ENCODE assay signal across 8 cellular contexts in genomic region chr2:190511104-190511503, GRCh38. TPM values are rescaled to one million over a fixed set of nuclear protein-coding genes. Genes with fewer than 3 reads are reported as not detected.
A peak's percentile ranks its signal among the peaks of the same experiment; 100 is the strongest.
DNase-seq lines count a peak whose midpoint lies in the region; ATAC-seq and TF ChIP-seq lines count a peak whose summit lies in the region.

No MANE protein-coding gene starts in this region.

- H3K36me3 Mint-ChIP-seq in central memory CD8-positive, alpha-beta T cell (ENCODE audit: insufficient read depth) = peaks cover 26% of the 10 kb centered on the region
- peaks cover 6% of the 10 kb centered on the region for H3K36me3 Mint-ChIP-seq in nephron progenitor cell (ENCODE audit: low read depth)
- peaks cover 5 to 29% of the 10 kb centered on the region in 2 donors for H3K36me3 Mint-ChIP-seq in stimulated activated naive B cell treated with anti-CD40 and anti-IgM and Interleukin-4, amounts not matched to agents 10 μg/mL and 1 μg/mL and 100 μg/mL, for 72 hours
- peaks cover 27% of the 10 kb centered on the region for H3K36me3 Mint-ChIP-seq in activated CD4-positive, alpha-beta memory T cell treated with anti-CD3 and anti-CD28 coated beads, Interleukin-2, amount 10 ng/mL, durations not matched to agents 7 days and 5 days (ENCODE audit: low read depth)

- peak; percentile 44 for TF ChIP-seq CTCF in nephron progenitor cell (IDR thresholded peaks at IDR 0.05)

- no peaks in the 10 kb centered on the region for H3K9me3 Mint-ChIP-seq in central memory CD8-positive, alpha-beta T cell
- H3K9me3 Mint-ChIP-seq in nephron progenitor cell = no peaks in the 10 kb centered on the region
- no peaks in the 10 kb centered on the region for H3K9me3 Mint-ChIP-seq in stimulated activated naive B cell treated with anti-CD40 and anti-IgM and Interleukin-4, amounts not matched to agents 10 μg/mL and 1 μg/mL and 100 μg/mL, for 72 hours
- H3K9me3 Mint-ChIP-seq in activated CD4-positive, alpha-beta memory T cell treated with anti-CD3 and anti-CD28 coated beads, Interleukin-2, amount 10 ng/mL, durations not matched to agents 7 days and 5 days = no peaks in the 10 kb centered on the region

- no peaks in the 10 kb centered on the region for H3K27me3 Mint-ChIP-seq in central memory CD8-positive, alpha-beta T cell
- H3K27me3 Mint-ChIP-seq in nephron progenitor cell (ENCODE audit: low read depth, poor library complexity) = no peaks in the 10 kb centered on the region
- H3K27me3 Mint-ChIP-seq in stimulated activated naive B cell treated with anti-CD40 and anti-IgM and Interleukin-4, amounts not matched to agents 10 μg/mL and 1 μg/mL and 100 μg/mL, for 72 hours = no peaks in the 10 kb centered on the region
- H3K27me3 Mint-ChIP-seq in activated CD4-positive, alpha-beta memory T cell treated with anti-CD3 and anti-CD28 coated beads, Interleukin-2, amount 10 ng/mL, durations not matched to agents 7 days and 5 days = no peaks in the 10 kb centered on the region

- H3K27ac Mint-ChIP-seq in central memory CD8-positive, alpha-beta T cell (ENCODE audit: low read depth) = peak overlapping the region; percentile 32
- H3K27ac Mint-ChIP-seq in nephron progenitor cell = no peak overlapping the region
- H3K27ac Mint-ChIP-seq in stimulated activated naive B cell treated with anti-CD40 and anti-IgM and Interleukin-4, amounts not matched to agents 10 μg/mL and 1 μg/mL and 100 μg/mL, for 72 hours = no peak overlapping the region
- H3K27ac Mint-ChIP-seq in activated CD4-positive, alpha-beta memory T cell treated with anti-CD3 and anti-CD28 coated beads, Interleukin-2, amount 10 ng/mL, durations not matched to agents 7 days and 5 days = no peak overlapping the region

- no peak overlapping the region for H3K4me3 Mint-ChIP-seq in central memory CD8-positive, alpha-beta T cell
- H3K4me3 Mint-ChIP-seq in nephron progenitor cell = no peak overlapping the region
- no peak overlapping the region for H3K4me3 Mint-ChIP-seq in stimulated activated naive B cell treated with anti-CD40 and anti-IgM and Interleukin-4, amounts not matched to agents 10 μg/mL and 1 μg/mL and 100 μg/mL, for 72 hours
- no peak overlapping the region for H3K4me3 Mint-ChIP-seq in activated CD4-positive, alpha-beta memory T cell treated with anti-CD3 and anti-CD28 coated beads, Interleukin-2, amount 10 ng/mL, durations not matched to agents 7 days and 5 days

- CTCF ChIA-PET in activated CD4-positive, alpha-beta memory T cell treated with anti-CD3 and anti-CD28 coated beads, Interleukin-2, amount 10 ng/mL, durations not matched to agents 7 days and 5 days (lab: Charles Lee) = interaction anchor here (0.7 to 1.2 kb wide), 3 partner anchors 9 to 167 kb away, joined by 3 read pairs; no protein-coding TSS in a partner anchor

- H3K4me1 Mint-ChIP-seq in central memory CD8-positive, alpha-beta T cell = peaks cover 19% of the 10 kb centered on the region
- peaks cover 10% of the 10 kb centered on the region for H3K4me1 Mint-ChIP-seq in nephron progenitor cell
- H3K4me1 Mint-ChIP-seq in stimulated activated naive B cell treated with anti-CD40 and anti-IgM and Interleukin-4, amounts not matched to agents 10 μg/mL and 1 μg/mL and 100 μg/mL, for 72 hours = peaks cover 10 to 24% of the 10 kb centered on the region in 2 donors
- peaks cover 14% of the 10 kb centered on the region for H3K4me1 Mint-ChIP-seq in activated CD4-positive, alpha-beta memory T cell treated with anti-CD3 and anti-CD28 coated beads, Interleukin-2, amount 10 ng/mL, durations not matched to agents 7 days and 5 days

- ATAC-seq in central memory CD8-positive, alpha-beta T cell (replicated peaks; ENCODE audit: extremely low read depth, poor library complexity, severe bottlenecking) = no peak
- no peak for ATAC-seq in stimulated activated naive B cell treated with anti-CD40 and anti-IgM and Interleukin-4, amounts not matched to agents 10 μg/mL and 1 μg/mL and 100 μg/mL, for 72 hours (replicated peaks)
- no peak for ATAC-seq in GM21423 (IDR thresholded peaks at IDR 0.05; ENCODE audit: unreplicated experiment)

- POLR2A ChIA-PET in activated CD4-positive, alpha-beta memory T cell treated with anti-CD3 and anti-CD28 coated beads, Interleukin-2, amount 10 ng/mL, durations not matched to agents 7 days and 5 days (lab: Charles Lee) = interaction anchor here (2.0 kb wide), 1 partner anchor 23 kb away, joined by 8 read pairs; the partner anchor contains the start of gene NEMP2

- DNase-seq in EH (ENCODE audit: low read depth) (peak; percentile 55), NCI-H2029 treated with DMSO at 0.1 percent for 48 hours (lab: John Stamatoyannopoulos, UW) (peak; percentile 28), nephron progenitor cell (no peak), GOT3 (lab: John Stamatoyannopoulos, UW) (no peak)
- DNase-seq in central memory CD8-positive, alpha-beta T cell (ENCODE audit: low spot score in 2 of 2) = no peak
- no peak for DNase-seq in stimulated activated naive B cell treated with anti-CD40 and anti-IgM and Interleukin-4, amounts not matched to agents 10 μg/mL and 1 μg/mL and 100 μg/mL, for 72 hours
- DNase-seq in activated CD4-positive, alpha-beta memory T cell treated with anti-CD3 and anti-CD28 coated beads, Interleukin-2, amount 10 ng/mL, durations not matched to agents 7 days and 5 days = no peak

RNA-seq across cellular contexts. Expression of gene NEMP2, which starts 23.4 kb away (rescaled TPM):
- 10 to 100 TPM; 18.9 to 19.1 TPM for total RNA-seq in activated CD4-positive, alpha-beta memory T cell treated with anti-CD3 and anti-CD28 coated beads, Interleukin-2, amount 10 ng/mL, durations not matched to agents 7 days and 5 days

Comparison
In these comparisons a context has a peak if more than half of its experiments do, and no peak if none do; other contexts are left out.
1. DNase-seq: peak in EH (single experiment) and NCI-H2029 treated with DMSO at 0.1 percent for 48 hours (single experiment); none in central memory CD8-positive, alpha-beta T cell (0 of 2), nephron progenitor cell (single experiment), stimulated activated naive B cell treated with anti-CD40 and anti-IgM and Interleukin-4, amounts not matched to agents 10 μg/mL and 1 μg/mL and 100 μg/mL, for 72 hours (single experiment), activated CD4-positive, alpha-beta memory T cell treated with anti-CD3 and anti-CD28 coated beads, Interleukin-2, amount 10 ng/mL, durations not matched to agents 7 days and 5 days (single experiment) and GOT3 (single experiment).